8 cellular contexts compared by ENCODE assay signal in the genomic region with DNA sequence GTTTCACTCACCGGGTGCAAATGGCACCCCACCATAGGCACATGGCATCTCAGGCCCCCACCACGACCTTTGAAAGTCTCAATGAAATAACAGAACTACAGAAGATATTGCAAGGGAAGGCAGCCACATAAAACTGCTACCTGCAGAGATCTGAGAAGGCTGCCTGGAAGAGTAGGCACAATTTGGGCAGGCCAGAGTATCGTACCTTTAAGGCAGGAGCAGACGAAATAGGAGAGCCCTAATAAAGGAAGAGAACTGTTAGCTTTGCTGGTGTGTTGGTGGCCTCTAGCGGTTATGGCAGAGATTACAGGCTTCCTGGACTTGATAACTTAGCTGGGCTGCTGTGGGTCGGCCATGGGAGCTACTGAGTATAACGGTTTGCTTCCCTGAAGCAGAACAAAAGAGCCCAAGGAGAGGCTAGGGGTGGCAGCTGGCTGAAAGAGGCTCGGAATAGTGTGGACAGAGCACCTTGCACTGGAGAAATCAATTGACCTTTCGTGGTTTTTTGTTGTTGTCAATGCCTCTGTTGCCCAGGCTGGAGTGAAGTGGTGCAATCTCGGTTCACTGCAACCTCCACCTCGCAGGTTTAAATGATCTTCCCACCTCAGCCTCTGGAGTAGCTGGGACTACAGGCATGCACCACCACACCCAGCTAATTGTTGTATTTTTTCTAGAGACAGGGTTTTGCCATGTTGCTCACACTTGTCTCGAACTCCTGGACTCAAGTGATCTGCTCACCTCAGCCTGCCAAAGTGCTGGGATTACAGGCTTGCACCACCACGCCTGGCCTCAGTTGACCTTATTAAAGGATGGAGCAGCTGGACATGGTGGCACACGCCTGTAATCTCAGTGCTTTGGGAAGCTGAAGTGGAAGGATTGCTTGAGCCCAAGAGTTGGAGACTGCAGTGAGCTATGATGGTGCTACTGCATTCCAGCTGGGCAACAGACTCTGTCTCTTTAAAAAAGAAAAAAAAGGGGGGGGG. TPM values are rescaled to one million over a fixed set of nuclear protein-coding genes. Genes with fewer than 3 reads are reported as not detected.
DNase-seq lines count a peak whose midpoint lies in the region; ATAC-seq and TF ChIP-seq lines count a peak whose summit lies in the region.

No MANE protein-coding gene starts in this region.

- no peaks in the 10 kb centered on the region for H3K27me3 Mint-ChIP-seq in CD4-positive, alpha-beta T cell
- H3K27me3 Mint-ChIP-seq in activated CD8-positive, alpha-beta memory T cell treated with anti-CD3 and anti-CD28 coated beads, Interleukin-2, amount 10 ng/mL, durations not matched to agents 7 days and 5 days = no peaks in the 10 kb centered on the region
- peaks cover 12% of the 10 kb centered on the region for H3K27me3 Mint-ChIP-seq in endothelial cell (ENCODE audit: unreplicated experiment)

- ATAC-seq in CD4-positive, alpha-beta T cell (ENCODE audit: poor library complexity) = peak; percentile 37
- ATAC-seq in activated CD8-positive, alpha-beta memory T cell treated with anti-CD3 and anti-CD28 coated beads, Interleukin-2, amount 10 ng/mL, durations not matched to agents 7 days and 5 days = peak; percentile 11
- no peak for ATAC-seq in HG03521 (IDR thresholded peaks at IDR 0.05; ENCODE audit: unreplicated experiment)

- peak; percentile 90 for TF ChIP-seq CTCF in CD4-positive, alpha-beta T cell (IDR thresholded peaks at IDR 0.05)
- peak; percentile 77 for TF ChIP-seq CTCF in endothelial cell (IDR thresholded peaks at IDR 0.05; ENCODE audit: unreplicated experiment)

- peaks cover 25% of the 10 kb centered on the region for H3K36me3 Mint-ChIP-seq in CD4-positive, alpha-beta T cell (ENCODE audit: low read depth)
- H3K36me3 Mint-ChIP-seq in activated CD8-positive, alpha-beta memory T cell treated with anti-CD3 and anti-CD28 coated beads, Interleukin-2, amount 10 ng/mL, durations not matched to agents 7 days and 5 days = peaks cover 23% of the 10 kb centered on the region
- peaks cover 10% of the 10 kb centered on the region for H3K36me3 Mint-ChIP-seq in endothelial cell (ENCODE audit: low read depth, unreplicated experiment)

- POLR2A ChIA-PET in CD4-positive, alpha-beta T cell (lab: Charles Lee) = interaction anchor here (0.7 to 1.4 kb wide), 4 partner anchors 11 to 19 kb away, joined by 4 to 21 read pairs (median 10); a partner anchor contains a TSS

- H3K27ac Mint-ChIP-seq in CD4-positive, alpha-beta T cell = no peak overlapping the region
- H3K27ac Mint-ChIP-seq in activated CD8-positive, alpha-beta memory T cell treated with anti-CD3 and anti-CD28 coated beads, Interleukin-2, amount 10 ng/mL, durations not matched to agents 7 days and 5 days = peak overlapping the region; percentile 52
- peak overlapping the region; percentile 57 for H3K27ac Mint-ChIP-seq in endothelial cell (ENCODE audit: unreplicated experiment)

- H3K4me3 Mint-ChIP-seq in CD4-positive, alpha-beta T cell = peak overlapping the region; percentile 66
- no peak overlapping the region for H3K4me3 Mint-ChIP-seq in activated CD8-positive, alpha-beta memory T cell treated with anti-CD3 and anti-CD28 coated beads, Interleukin-2, amount 10 ng/mL, durations not matched to agents 7 days and 5 days
- no peak overlapping the region for H3K4me3 Mint-ChIP-seq in endothelial cell (ENCODE audit: unreplicated experiment)

- intact Hi-C loops in CD4-positive, alpha-beta T cell (cut with DNase I, micrococcal nuclease) = loop anchor here in 1 of 2 experiments (10.0 kb wide), 1 partner anchor 792 kb away; a partner anchor contains a TSS

- peak; percentile 64 to 76 (median 72) for DNase-seq in CD4-positive, alpha-beta T cell
- DNase-seq in HUDEP-2 (lab: John Stamatoyannopoulos, UW; ENCODE audit: unreplicated experiment in 76 of 76) = peak in 62 of 76 experiments; percentile 9 to 79 (median 54)
- DNase-seq in NOMO-1 treated with dmso at 0.1 percent for 144 hours (lab: John Stamatoyannopoulos, UW; ENCODE audit: unreplicated experiment) = peak; percentile 69
- peak; percentile 90 for DNase-seq in activated CD8-positive, alpha-beta memory T cell treated with anti-CD3 and anti-CD28 coated beads, Interleukin-2, amount 10 ng/mL, durations not matched to agents 7 days and 5 days
- DNase-seq in endothelial cell (ENCODE audit: low spot score) = peak; percentile 75
- peak; percentile 87 for DNase-seq in myocyte (ENCODE audit: low read depth)
- DNase-seq in stimulated activated naive CD4-positive, alpha-beta T cell treated with Interleukin-2 at 50 U/mL for 16 hours (lab: John Stamatoyannopoulos, UW) = peak; percentile 69

- CTCF ChIA-PET in CD4-positive, alpha-beta T cell (lab: Charles Lee) = interaction anchor here (0.6 to 4.4 kb wide), 9 partner anchors 9 to 545 kb away, joined by 3 to 40 read pairs (median 3); a partner anchor contains a TSS
- CTCF ChIA-PET in activated CD8-positive, alpha-beta memory T cell treated with anti-CD3 and anti-CD28 coated beads, Interleukin-2, amount 10 ng/mL, durations not matched to agents 7 days and 5 days (lab: Charles Lee) = interaction anchor here (0.6 to 9.7 kb wide), 22 partner anchors 9 to 220 kb away, joined by 3 to 241 read pairs (median 4); a partner anchor contains a TSS

- peaks cover 40% of the 10 kb centered on the region for H3K4me1 Mint-ChIP-seq in CD4-positive, alpha-beta T cell (ENCODE audit: low read depth)
- peaks cover 37% of the 10 kb centered on the region for H3K4me1 Mint-ChIP-seq in activated CD8-positive, alpha-beta memory T cell treated with anti-CD3 and anti-CD28 coated beads, Interleukin-2, amount 10 ng/mL, durations not matched to agents 7 days and 5 days
- peaks cover 18% of the 10 kb centered on the region for H3K4me1 Mint-ChIP-seq in endothelial cell (ENCODE audit: unreplicated experiment)

- no peak overlapping the region for H3K27ac ChIP-seq in CD4-positive, alpha-beta T cell (ENCODE audit: low read depth, low read length)

- no peaks in the 10 kb centered on the region for H3K9me3 ChIP-seq in CD4-positive, alpha-beta T cell (ENCODE audit: control insufficient read depth, low read length)

- no peaks in the 10 kb centered on the region for H3K27me3 ChIP-seq in CD4-positive, alpha-beta T cell (ENCODE audit: control insufficient read depth, insufficient read depth, low read length)

- no peaks in the 10 kb centered on the region for H3K9me3 Mint-ChIP-seq in CD4-positive, alpha-beta T cell
- H3K9me3 Mint-ChIP-seq in activated CD8-positive, alpha-beta memory T cell treated with anti-CD3 and anti-CD28 coated beads, Interleukin-2, amount 10 ng/mL, durations not matched to agents 7 days and 5 days (ENCODE audit: low read depth) = no peaks in the 10 kb centered on the region
- H3K9me3 Mint-ChIP-seq in endothelial cell (ENCODE audit: unreplicated experiment) = no peaks in the 10 kb centered on the region

RNA-seq across cellular contexts. Expression of a gene that starts 4.8 kb away (rescaled TPM):
- total RNA-seq in CD4-positive, alpha-beta T cell = 10 to 100 TPM; 20.0 to 21.2 TPM
- 10 to 100 TPM; 78.7 to 79.1 TPM for total RNA-seq in activated CD8-positive, alpha-beta memory T cell treated with anti-CD3 and anti-CD28 coated beads, Interleukin-2, amount 10 ng/mL, durations not matched to agents 7 days and 5 days
- total RNA-seq in endothelial cell (ENCODE audit: unreplicated experiment) (32.4 TPM), myocyte (37.8 and 63.1 TPM in 2 replicates)
- 67.2 TPM for polyA plus RNA-seq in myocyte (2012)

RNA-seq across cellular contexts. Expression of a gene that starts 14.3 kb away (rescaled TPM):
- under 1 TPM; 0.14 to 0.20 TPM for total RNA-seq in CD4-positive, alpha-beta T cell
- total RNA-seq in activated CD8-positive, alpha-beta memory T cell treated with anti-CD3 and anti-CD28 coated beads, Interleukin-2, amount 10 ng/mL, durations not matched to agents 7 days and 5 days = under 1 TPM; 0.59 to 0.76 TPM
- total RNA-seq in endothelial cell (ENCODE audit: unreplicated experiment) = 0.36 TPM
- 0.13 and 0.57 TPM in 2 replicates for total RNA-seq in myocyte
- 0.26 TPM for polyA plus RNA-seq in myocyte (2012)

RNA-seq across cellular contexts. Expression of a gene that starts 17.1 kb away (rescaled TPM):
- total RNA-seq in CD4-positive, alpha-beta T cell = 10 to 100 TPM; 23.9 to 25.2 TPM
- total RNA-seq in activated CD8-positive, alpha-beta memory T cell treated with anti-CD3 and anti-CD28 coated beads, Interleukin-2, amount 10 ng/mL, durations not matched to agents 7 days and 5 days = 10 to 100 TPM; 43.7 to 44.3 TPM
- 11.2 TPM for total RNA-seq in endothelial cell (ENCODE audit: unreplicated experiment)
- total RNA-seq in myocyte = 13.3 and 20.4 TPM in 2 replicates
- 8.8 TPM for polyA plus RNA-seq in myocyte (2012)

RNA-seq across cellular contexts. Expression of a gene that starts 18.9 kb away (rescaled TPM):
- total RNA-seq in CD4-positive, alpha-beta T cell = 10 to 100 TPM; 43.8 to 46.2 TPM
- total RNA-seq in activated CD8-positive, alpha-beta memory T cell treated with anti-CD3 and anti-CD28 coated beads, Interleukin-2, amount 10 ng/mL, durations not matched to agents 7 days and 5 days = 10 to 100 TPM; 55.7 to 61.2 TPM
- total RNA-seq in endothelial cell (ENCODE audit: unreplicated experiment) (31.9 TPM), myocyte (26.8 and 30.1 TPM in 2 replicates)
- 32.7 TPM for polyA plus RNA-seq in myocyte (2012)
